11 cellular contexts compared by ENCODE assay signal in the genomic region with DNA sequence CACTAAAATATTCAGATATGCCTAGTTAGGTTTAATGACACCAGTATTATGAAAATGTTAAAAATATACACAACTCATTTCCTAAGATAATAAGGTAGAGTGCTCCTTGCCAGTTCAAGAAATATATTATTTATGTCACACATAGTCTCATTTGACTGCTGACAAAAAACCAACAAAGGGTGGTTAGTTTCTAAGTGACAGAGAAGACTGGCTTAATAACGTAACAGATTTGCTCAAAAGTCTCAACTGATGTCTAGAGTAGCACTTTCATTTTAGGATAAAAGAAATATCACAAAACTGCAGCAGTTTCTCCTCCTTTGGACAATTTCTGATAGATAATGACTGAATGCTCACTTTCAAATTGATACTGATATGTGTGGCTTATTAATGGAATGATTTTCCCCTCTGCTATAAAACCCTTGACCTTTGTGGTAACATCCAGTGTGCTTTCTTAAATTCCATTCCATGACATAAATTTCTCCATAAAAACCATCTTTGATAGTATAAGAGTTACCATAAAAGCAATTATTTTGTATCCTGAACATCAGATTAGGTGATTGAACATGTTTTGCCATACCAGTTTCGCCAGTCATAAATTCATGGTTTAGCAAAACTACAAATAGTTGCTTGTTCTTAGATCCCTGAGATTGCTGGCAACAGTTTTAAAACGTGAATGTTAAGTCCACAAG.
A peak's percentile ranks its signal among the peaks of the same experiment; 100 is the strongest.
DNase-seq lines count a peak whose midpoint lies in the region; ATAC-seq and TF ChIP-seq lines count a peak whose summit lies in the region.
"Had no signal": no experiment of that assay in that cellular context is flagged by ENCODE, and none has a peak within 500 bp of the region (broad histone marks: within the 10 kb centered on the region; RNA-seq: fewer than 3 reads in every experiment).

No MANE protein-coding gene starts in this region.

- no peaks in the 10 kb centered on the region for H3K4me1 ChIP-seq in ovary (ENCODE audit: insufficient read depth)

- peak; percentile 13 to 35 for ATAC-seq in activated T-cell treated with anti-CD3 and anti-CD28 coated beads, Interleukin-2, amount 50 U/mL, for 4 hours
- ATAC-seq in HG03103 (IDR thresholded peaks at IDR 0.05; ENCODE audit: low read depth, unreplicated experiment): peak; percentile 51
- peak in 1 of 2 donors; percentile 61 for ATAC-seq in stimulated activated naive B cell treated with anti-CD40 and anti-IgM and Interleukin-4, amounts not matched to agents 10 μg/mL and 1 μg/mL and 100 μg/mL, for 72 hours (replicated peaks)

- intact Hi-C loops in activated T-helper 2 cell treated with anti-CD3 and anti-CD28 coated beads, Interferon-gamma antibody, Interleukin-2, Interleukin-4, amounts not matched to agents 10 μg/mL and 5 μg/mL and 100 μg/mL, durations not matched to agents 14 hours and 24 hours and 36 hours (cut with micrococcal nuclease): loop anchor here (1.0 to 10.0 kb wide), 7 partner anchors 9 to 479 kb away; partner anchors contain the start of genes JMJD1C and REEP3
- intact Hi-C loops in ovary (cut with DNase I): no loop called here

- H3K9me3 Mint-ChIP-seq in activated T-cell treated with anti-CD3 and anti-CD28 coated beads, Interleukin-2, amount 50 U/mL, for 4 hours: no peaks in the 10 kb centered on the region
- no peaks in the 10 kb centered on the region for H3K9me3 Mint-ChIP-seq in activated T-helper 2 cell treated with anti-CD3 and anti-CD28 coated beads, Interferon-gamma antibody, Interleukin-2, Interleukin-4, amounts not matched to agents 10 μg/mL and 5 μg/mL and 100 μg/mL, durations not matched to agents 14 hours and 24 hours and 36 hours
- no peaks in the 10 kb centered on the region for H3K9me3 Mint-ChIP-seq in stimulated activated naive B cell treated with anti-CD40 and anti-IgM and Interleukin-4, amounts not matched to agents 10 μg/mL and 1 μg/mL and 100 μg/mL, for 72 hours

- H3K4me3 Mint-ChIP-seq in activated T-cell treated with anti-CD3 and anti-CD28 coated beads, Interleukin-2, amount 50 U/mL, for 4 hours: peak overlapping the region; percentile 2
- peak overlapping the region; percentile 41 for H3K4me3 Mint-ChIP-seq in activated T-helper 2 cell treated with anti-CD3 and anti-CD28 coated beads, Interferon-gamma antibody, Interleukin-2, Interleukin-4, amounts not matched to agents 10 μg/mL and 5 μg/mL and 100 μg/mL, durations not matched to agents 14 hours and 24 hours and 36 hours (ENCODE audit: low read depth)
- peak overlapping the region in 1 of 2 donors; percentile 23 for H3K4me3 Mint-ChIP-seq in stimulated activated naive B cell treated with anti-CD40 and anti-IgM and Interleukin-4, amounts not matched to agents 10 μg/mL and 1 μg/mL and 100 μg/mL, for 72 hours

- TF ChIP-seq EP300 in ovary (IDR thresholded peaks at IDR 0.05): no peak

- TF ChIP-seq POLR2A in ovary (IDR thresholded peaks at IDR 0.05): no peak

- no peaks in the 10 kb centered on the region for H3K27me3 ChIP-seq in ovary

- no peaks in the 10 kb centered on the region for H3K36me3 ChIP-seq in ovary

- no peak for DNase-seq in activated T-cell treated with anti-CD3 and anti-CD28 coated beads, Interleukin-2, amount 50 U/mL, for 4 hours
- DNase-seq in activated T-cell treated with anti-CD3 and anti-CD28 coated beads for 4 hours (no peak), HuH-7.5 (ENCODE audit: low spot score) (no peak), ovary (no peak), HK-2 (ENCODE audit: unreplicated experiment) (no peak)
- DNase-seq in activated T-helper 2 cell treated with anti-CD3 and anti-CD28 coated beads, Interferon-gamma antibody, Interleukin-2, Interleukin-4, amounts not matched to agents 10 μg/mL and 5 μg/mL and 100 μg/mL, durations not matched to agents 14 hours and 24 hours and 36 hours (ENCODE audit: low spot score): no peak
- DNase-seq in stimulated activated naive B cell treated with anti-CD40 and anti-IgM and Interleukin-4, amounts not matched to agents 10 μg/mL and 1 μg/mL and 100 μg/mL, for 72 hours: no peak
- DNase-seq: NCI-H510A treated with DMSO at 0.1 percent for 48 hours, occipital lobe had no signal

- no peak for TF ChIP-seq CTCF in ovary (IDR thresholded peaks at IDR 0.05)

- no peaks in the 10 kb centered on the region for H3K9me3 ChIP-seq in ovary

- peak overlapping the region; percentile 74 for H3K27ac Mint-ChIP-seq in activated T-helper 2 cell treated with anti-CD3 and anti-CD28 coated beads, Interferon-gamma antibody, Interleukin-2, Interleukin-4, amounts not matched to agents 10 μg/mL and 5 μg/mL and 100 μg/mL, durations not matched to agents 14 hours and 24 hours and 36 hours
- peak overlapping the region; percentile 78 for H3K27ac Mint-ChIP-seq in stimulated activated naive B cell treated with anti-CD40 and anti-IgM and Interleukin-4, amounts not matched to agents 10 μg/mL and 1 μg/mL and 100 μg/mL, for 72 hours

- 68 to 77% (median 76%) methylated on average over 3 of the region's 3 CpGs for WGBS in ovary, 3 donors

- no peak overlapping the region for H3K27ac ChIP-seq in ovary
- H3K27ac ChIP-seq: HL-60 had no signal

- no peak overlapping the region for H3K4me3 ChIP-seq in ovary

- peaks cover 9% of the 10 kb centered on the region for H3K36me3 Mint-ChIP-seq in activated T-cell treated with anti-CD3 and anti-CD28 coated beads, Interleukin-2, amount 50 U/mL, for 4 hours (ENCODE audit: insufficient read depth)
- H3K36me3 Mint-ChIP-seq in activated T-helper 2 cell treated with anti-CD3 and anti-CD28 coated beads, Interferon-gamma antibody, Interleukin-2, Interleukin-4, amounts not matched to agents 10 μg/mL and 5 μg/mL and 100 μg/mL, durations not matched to agents 14 hours and 24 hours and 36 hours (ENCODE audit: low read depth): peaks cover 13% of the 10 kb centered on the region
- peaks cover 13 to 14% of the 10 kb centered on the region in 2 donors for H3K36me3 Mint-ChIP-seq in stimulated activated naive B cell treated with anti-CD40 and anti-IgM and Interleukin-4, amounts not matched to agents 10 μg/mL and 1 μg/mL and 100 μg/mL, for 72 hours

- H3K4me1 Mint-ChIP-seq in activated T-cell treated with anti-CD3 and anti-CD28 coated beads, Interleukin-2, amount 50 U/mL, for 4 hours (ENCODE audit: low read depth): peaks cover 52% of the 10 kb centered on the region
- H3K4me1 Mint-ChIP-seq in activated T-helper 2 cell treated with anti-CD3 and anti-CD28 coated beads, Interferon-gamma antibody, Interleukin-2, Interleukin-4, amounts not matched to agents 10 μg/mL and 5 μg/mL and 100 μg/mL, durations not matched to agents 14 hours and 24 hours and 36 hours (ENCODE audit: low read depth): peaks cover 34% of the 10 kb centered on the region
- peaks cover 21 to 41% of the 10 kb centered on the region in 2 donors for H3K4me1 Mint-ChIP-seq in stimulated activated naive B cell treated with anti-CD40 and anti-IgM and Interleukin-4, amounts not matched to agents 10 μg/mL and 1 μg/mL and 100 μg/mL, for 72 hours

- no peaks in the 10 kb centered on the region for H3K27me3 Mint-ChIP-seq in activated T-cell treated with anti-CD3 and anti-CD28 coated beads, Interleukin-2, amount 50 U/mL, for 4 hours (ENCODE audit: low read depth)
- H3K27me3 Mint-ChIP-seq in activated T-helper 2 cell treated with anti-CD3 and anti-CD28 coated beads, Interferon-gamma antibody, Interleukin-2, Interleukin-4, amounts not matched to agents 10 μg/mL and 5 μg/mL and 100 μg/mL, durations not matched to agents 14 hours and 24 hours and 36 hours (ENCODE audit: low read depth): no peaks in the 10 kb centered on the region
- H3K27me3 Mint-ChIP-seq in stimulated activated naive B cell treated with anti-CD40 and anti-IgM and Interleukin-4, amounts not matched to agents 10 μg/mL and 1 μg/mL and 100 μg/mL, for 72 hours: no peaks in the 10 kb centered on the region
